Comparison of ENCODE assay signal across 2 cellular contexts in genomic region chr1:17466359-17466758, GRCh38.
TF ChIP-seq lines count a peak whose summit lies in the region.

No MANE protein-coding gene starts in this region.

TF ChIP-seq in K562, 482 proteins besides CTCF, POLR2A, EP300 and RAD21:
- no peak for TF ChIP-seq SAFB2 (IDR thresholded peaks at IDR 0.05; ENCODE audit: borderline replicate concordance, low read depth, low read length, severe bottlenecking)
- TF ChIP-seq ZNF384 (IDR thresholded peaks at IDR 0.05; ENCODE audit: low read depth, low read length), result peak; percentile 39; the same call in 1 of the 2 replicates
TF ChIP-seq in K562: peak in this region for 1.

TF ChIP-seq in HepG2, 621 proteins besides CTCF, POLR2A, EP300 and RAD21:
- TF ChIP-seq SRSF4 (IDR thresholded peaks at IDR 0.05; ENCODE audit: low read depth, low read length, poor library complexity, severe bottlenecking), result no peak
- no peak for TF ChIP-seq ZNF33B (CRISPR knock-in tag; IDR thresholded peaks at IDR 0.05)
- no peak for TF ChIP-seq ZFP37 (CRISPR knock-in tag; IDR thresholded peaks at IDR 0.05; ENCODE audit: borderline replicate concordance)
- no peak for TF ChIP-seq TFE3 (CRISPR knock-in tag; IDR thresholded peaks at IDR 0.05)
- no peak for TF ChIP-seq HDAC6 (IDR thresholded peaks at IDR 0.05; ENCODE audit: low read depth, low read length)
- no peak for TF ChIP-seq ZSCAN21 (CRISPR knock-in tag; IDR thresholded peaks at IDR 0.05; ENCODE audit: borderline replicate concordance)
- TF ChIP-seq, protein P1, sequence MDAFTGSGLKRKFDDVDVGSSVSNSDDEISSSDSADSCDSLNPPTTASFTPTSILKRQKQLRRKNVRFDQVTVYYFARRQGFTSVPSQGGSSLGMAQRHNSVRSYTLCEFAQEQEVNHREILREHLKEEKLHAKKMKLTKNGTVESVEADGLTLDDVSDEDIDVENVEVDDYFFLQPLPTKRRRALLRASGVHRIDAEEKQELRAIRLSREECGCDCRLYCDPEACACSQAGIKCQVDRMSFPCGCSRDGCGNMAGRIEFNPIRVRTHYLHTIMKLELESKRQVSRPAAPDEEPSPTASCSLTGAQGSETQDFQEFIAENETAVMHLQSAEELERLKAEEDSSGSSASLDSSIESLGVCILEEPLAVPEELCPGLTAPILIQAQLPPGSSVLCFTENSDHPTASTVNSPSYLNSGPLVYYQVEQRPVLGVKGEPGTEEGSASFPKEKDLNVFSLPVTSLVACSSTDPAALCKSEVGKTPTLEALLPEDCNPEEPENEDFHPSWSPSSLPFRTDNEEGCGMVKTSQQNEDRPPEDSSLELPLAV (CRISPR knock-in tag; conservative IDR thresholded peaks at IDR 0.05; ENCODE audit: low read depth), result no peak
- TF ChIP-seq, protein P2, sequence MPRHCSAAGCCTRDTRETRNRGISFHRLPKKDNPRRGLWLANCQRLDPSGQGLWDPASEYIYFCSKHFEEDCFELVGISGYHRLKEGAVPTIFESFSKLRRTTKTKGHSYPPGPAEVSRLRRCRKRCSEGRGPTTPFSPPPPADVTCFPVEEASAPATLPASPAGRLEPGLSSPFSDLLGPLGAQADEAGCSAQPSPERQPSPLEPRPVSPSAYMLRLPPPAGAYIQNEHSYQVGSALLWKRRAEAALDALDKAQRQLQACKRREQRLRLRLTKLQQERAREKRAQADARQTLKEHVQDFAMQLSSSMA (CRISPR knock-in tag; IDR thresholded peaks at IDR 0.05), result no peak
- TF ChIP-seq ZBTB34 (CRISPR knock-in tag; IDR thresholded peaks at IDR 0.05), result no peak
- no peak for TF ChIP-seq ZNF484 (CRISPR knock-in tag; IDR thresholded peaks at IDR 0.05; ENCODE audit: borderline replicate concordance, low read depth)
TF ChIP-seq in HepG2: peak in this region for 0.
